Comparison of ENCODE assay signal across 1 cellular context in genomic region chr1:218298398-218298797, GRCh38.
TF ChIP-seq lines count a peak whose summit lies in the region.

No MANE protein-coding gene starts in this region.

TF ChIP-seq in WTC11, 78 proteins besides CTCF, POLR2A, EP300 and RAD21:
- no peak for TF ChIP-seq IRF1 (CRISPR knock-in tag; IDR thresholded peaks at IDR 0.05)
- no peak for TF ChIP-seq ZNF671 (CRISPR knock-in tag; IDR thresholded peaks at IDR 0.05)
- no peak for TF ChIP-seq HMGA2 (CRISPR knock-in tag; IDR thresholded peaks at IDR 0.05)
- TF ChIP-seq, protein P1, sequence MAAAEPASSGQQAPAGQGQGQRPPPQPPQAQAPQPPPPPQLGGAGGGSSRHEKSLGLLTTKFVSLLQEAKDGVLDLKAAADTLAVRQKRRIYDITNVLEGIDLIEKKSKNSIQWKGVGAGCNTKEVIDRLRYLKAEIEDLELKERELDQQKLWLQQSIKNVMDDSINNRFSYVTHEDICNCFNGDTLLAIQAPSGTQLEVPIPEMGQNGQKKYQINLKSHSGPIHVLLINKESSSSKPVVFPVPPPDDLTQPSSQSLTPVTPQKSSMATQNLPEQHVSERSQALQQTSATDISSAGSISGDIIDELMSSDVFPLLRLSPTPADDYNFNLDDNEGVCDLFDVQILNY (CRISPR knock-in tag; IDR thresholded peaks at IDR 0.05): no peak
- TF ChIP-seq RORB (CRISPR knock-in tag; IDR thresholded peaks at IDR 0.05): no peak
- no peak for TF ChIP-seq CDX4 (CRISPR knock-in tag; IDR thresholded peaks at IDR 0.05; ENCODE audit: borderline replicate concordance)
- TF ChIP-seq MXD4 (CRISPR knock-in tag; IDR thresholded peaks at IDR 0.05; ENCODE audit: borderline replicate concordance): no peak
- no peak for TF ChIP-seq JUN (CRISPR knock-in tag; IDR thresholded peaks at IDR 0.05)
